Comparison of ENCODE assay signal across 9 cellular contexts in the genomic region with DNA sequence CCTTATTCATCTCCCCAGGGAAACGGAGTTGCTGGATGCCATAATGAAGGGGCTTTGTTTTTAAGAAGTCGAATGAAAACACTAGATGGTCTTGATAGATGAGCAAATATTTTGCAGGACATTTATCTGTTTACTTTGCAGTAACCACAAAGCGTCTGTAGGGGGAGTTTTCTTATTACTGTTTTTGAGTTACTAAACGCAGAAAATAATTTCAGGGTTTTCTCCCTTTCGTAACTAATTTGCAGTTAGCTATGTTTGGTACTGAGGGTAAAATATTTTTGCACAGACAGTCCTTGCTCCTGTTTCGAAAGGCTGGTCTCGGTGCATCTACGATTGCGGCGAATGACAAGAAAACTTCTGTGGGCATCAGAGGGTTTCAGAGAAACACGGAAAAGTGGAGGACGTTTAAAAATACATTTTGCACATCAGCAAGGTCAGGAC.
DNase-seq lines count a peak whose midpoint lies in the region; ATAC-seq and TF ChIP-seq lines count a peak whose summit lies in the region.
"Had no signal": no experiment of that assay in that cellular context is flagged by ENCODE, and none has a peak within 500 bp of the region (broad histone marks: within the 10 kb centered on the region; RNA-seq: fewer than 3 reads in every experiment).

No MANE protein-coding gene starts in this region.

- no peaks in the 10 kb centered on the region for H3K27me3 ChIP-seq in adipocyte (replicated peaks; ENCODE audit: control insufficient read depth, insufficient read depth, low read length)
- peaks cover 0 to 4% (median 0%) of the 10 kb centered on the region in 4 donors for H3K27me3 ChIP-seq in liver (ENCODE audit: control insufficient read depth in 4 of 4, insufficient read depth in 4 of 4, low read length in 3 of 4)

- WGBS in liver = 59% methylated on average over 12 of the region's 12 CpGs

- no peaks in the 10 kb centered on the region for H3K36me3 Mint-ChIP-seq in activated T-helper 17 cell treated with anti-CD3 and anti-CD28 coated beads, Interleukin-2, amount 50 U/mL, for 72 hours (ENCODE audit: low read depth)

- H3K9me3 Mint-ChIP-seq in activated T-helper 17 cell treated with anti-CD3 and anti-CD28 coated beads, Interleukin-2, amount 50 U/mL, for 72 hours = peaks cover 3% of the 10 kb centered on the region

- H3K4me1 Mint-ChIP-seq in activated T-helper 17 cell treated with anti-CD3 and anti-CD28 coated beads, Interleukin-2, amount 50 U/mL, for 72 hours = no peaks in the 10 kb centered on the region

- no peak overlapping the region for H3K4me3 Mint-ChIP-seq in activated T-helper 17 cell treated with anti-CD3 and anti-CD28 coated beads, Interleukin-2, amount 50 U/mL, for 72 hours

- intact Hi-C loops in left colon (cut with DNase I, micrococcal nuclease) = no loop called here

- no peaks in the 10 kb centered on the region for H3K36me3 ChIP-seq in adipocyte (ENCODE audit: control insufficient read depth, insufficient read depth, low read length, severe bottlenecking)
- no peaks in the 10 kb centered on the region for H3K36me3 ChIP-seq in liver (ENCODE audit: control insufficient read depth in 4 of 4, insufficient read depth in 3 of 4, low read depth in 1 of 4, low read length in 3 of 4)

- TF ChIP-seq RAD21 in liver (IDR thresholded peaks at IDR 0.05) = peak in 1 of 2 donors; percentile 17

- H3K27me3 Mint-ChIP-seq in activated T-helper 17 cell treated with anti-CD3 and anti-CD28 coated beads, Interleukin-2, amount 50 U/mL, for 72 hours = peaks cover 3% of the 10 kb centered on the region

- no peak overlapping the region for H3K27ac ChIP-seq in liver (ENCODE audit: low read depth in 1 of 2, low read length in 2 of 2)

- peak; percentile 8; the same call in 1 of the 2 replicates for TF ChIP-seq CTCF in AG09319 (IDR thresholded peaks at IDR 0.05; ENCODE audit: low read depth, low read length)
- TF ChIP-seq CTCF in HFF-Myc (IDR thresholded peaks at IDR 0.05; ENCODE audit: low read depth, low read length, missing control alignments) = peak; percentile 11
- peak; percentile 22 for TF ChIP-seq CTCF in liver (IDR thresholded peaks at IDR 0.05; ENCODE audit: low read depth, low read length, missing input control)

- H3K27ac Mint-ChIP-seq in activated T-helper 17 cell treated with anti-CD3 and anti-CD28 coated beads, Interleukin-2, amount 50 U/mL, for 72 hours = no peak overlapping the region

- H3K9ac ChIP-seq in adipocyte (ENCODE audit: low read length) = no peak overlapping the region
- no peak overlapping the region for H3K9ac ChIP-seq in liver (ENCODE audit: low read depth in 1 of 2, low read length in 2 of 2)

- H3K4me3 ChIP-seq in HFF-Myc (replicated peaks; ENCODE audit: low read depth, low read length) (no peak overlapping the region), adipocyte (ENCODE audit: low read length) (no peak overlapping the region), liver (ENCODE audit: low read depth in 1 of 3, low read length in 3 of 3) (no peak overlapping the region)

- no peak for ATAC-seq in activated T-helper 17 cell treated with anti-CD3 and anti-CD28 coated beads, Interleukin-2, amount 50 U/mL, for 72 hours (replicated peaks)
- no peak for ATAC-seq in left colon

- no peaks in the 10 kb centered on the region for H3K9me3 ChIP-seq in adipocyte (ENCODE audit: control insufficient read depth, low read length)
- no peaks in the 10 kb centered on the region for H3K9me3 ChIP-seq in liver (ENCODE audit: control insufficient read depth in 4 of 4, low read length in 3 of 4)

- DNase-seq in AG09319 (ENCODE audit: extremely low read depth, low read depth) (no peak), HFF-Myc (ENCODE audit: extremely low read depth, low read depth) (no peak), adipocyte (ENCODE audit: low read depth) (peak; percentile 27), EL (no peak), GM19238 (ENCODE audit: insufficient read length, low spot score) (no peak), left colon (no peak)
- DNase-seq: stimulated activated CD8-positive, alpha-beta memory T cell treated with anti-CD3 and anti-CD28 coated beads, Interleukin-4, amount 100 ng/mL, for 48 hours had no signal

- H3K4me1 ChIP-seq in adipocyte (ENCODE audit: control insufficient read depth, insufficient read depth, low read length) (peaks cover 9% of the 10 kb centered on the region), liver (ENCODE audit: control insufficient read depth in 4 of 4, insufficient read depth in 4 of 4, low read length in 3 of 4) (no peaks in the 10 kb centered on the region)

TF ChIP-seq in liver, 16 proteins besides CTCF, POLR2A, EP300 and RAD21:
- TF ChIP-seq FOXA2 (IDR thresholded peaks at IDR 0.05) = no peak
- no peak for TF ChIP-seq YY1 (IDR thresholded peaks at IDR 0.05)
- no peak for TF ChIP-seq FOXA1 (IDR thresholded peaks at IDR 0.05)
- no peak for TF ChIP-seq SP1 (IDR thresholded peaks at IDR 0.05)
- no peak for TF ChIP-seq NR2F2 (IDR thresholded peaks at IDR 0.05)
- TF ChIP-seq GABPA (IDR thresholded peaks at IDR 0.05 in 1 of 2, conservative IDR thresholded peaks at IDR 0.05 in 1 of 2) = no peak
- TF ChIP-seq JUND (IDR thresholded peaks at IDR 0.05) = no peak
- TF ChIP-seq, protein P1, sequence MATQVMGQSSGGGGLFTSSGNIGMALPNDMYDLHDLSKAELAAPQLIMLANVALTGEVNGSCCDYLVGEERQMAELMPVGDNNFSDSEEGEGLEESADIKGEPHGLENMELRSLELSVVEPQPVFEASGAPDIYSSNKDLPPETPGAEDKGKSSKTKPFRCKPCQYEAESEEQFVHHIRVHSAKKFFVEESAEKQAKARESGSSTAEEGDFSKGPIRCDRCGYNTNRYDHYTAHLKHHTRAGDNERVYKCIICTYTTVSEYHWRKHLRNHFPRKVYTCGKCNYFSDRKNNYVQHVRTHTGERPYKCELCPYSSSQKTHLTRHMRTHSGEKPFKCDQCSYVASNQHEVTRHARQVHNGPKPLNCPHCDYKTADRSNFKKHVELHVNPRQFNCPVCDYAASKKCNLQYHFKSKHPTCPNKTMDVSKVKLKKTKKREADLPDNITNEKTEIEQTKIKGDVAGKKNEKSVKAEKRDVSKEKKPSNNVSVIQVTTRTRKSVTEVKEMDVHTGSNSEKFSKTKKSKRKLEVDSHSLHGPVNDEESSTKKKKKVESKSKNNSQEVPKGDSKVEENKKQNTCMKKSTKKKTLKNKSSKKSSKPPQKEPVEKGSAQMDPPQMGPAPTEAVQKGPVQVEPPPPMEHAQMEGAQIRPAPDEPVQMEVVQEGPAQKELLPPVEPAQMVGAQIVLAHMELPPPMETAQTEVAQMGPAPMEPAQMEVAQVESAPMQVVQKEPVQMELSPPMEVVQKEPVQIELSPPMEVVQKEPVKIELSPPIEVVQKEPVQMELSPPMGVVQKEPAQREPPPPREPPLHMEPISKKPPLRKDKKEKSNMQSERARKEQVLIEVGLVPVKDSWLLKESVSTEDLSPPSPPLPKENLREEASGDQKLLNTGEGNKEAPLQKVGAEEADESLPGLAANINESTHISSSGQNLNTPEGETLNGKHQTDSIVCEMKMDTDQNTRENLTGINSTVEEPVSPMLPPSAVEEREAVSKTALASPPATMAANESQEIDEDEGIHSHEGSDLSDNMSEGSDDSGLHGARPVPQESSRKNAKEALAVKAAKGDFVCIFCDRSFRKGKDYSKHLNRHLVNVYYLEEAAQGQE (IDR thresholded peaks at IDR 0.05) = no peak
- TF ChIP-seq, protein P2, sequence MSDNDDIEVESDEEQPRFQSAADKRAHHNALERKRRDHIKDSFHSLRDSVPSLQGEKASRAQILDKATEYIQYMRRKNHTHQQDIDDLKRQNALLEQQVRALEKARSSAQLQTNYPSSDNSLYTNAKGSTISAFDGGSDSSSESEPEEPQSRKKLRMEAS (IDR thresholded peaks at IDR 0.05) = no peak
- TF ChIP-seq, protein P3, sequence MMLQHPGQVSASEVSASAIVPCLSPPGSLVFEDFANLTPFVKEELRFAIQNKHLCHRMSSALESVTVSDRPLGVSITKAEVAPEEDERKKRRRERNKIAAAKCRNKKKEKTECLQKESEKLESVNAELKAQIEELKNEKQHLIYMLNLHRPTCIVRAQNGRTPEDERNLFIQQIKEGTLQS (IDR thresholded peaks at IDR 0.05) = no peak
- no peak for TF ChIP-seq RXRA (IDR thresholded peaks at IDR 0.05)
